1 cellular context compared by ENCODE assay signal in the genomic region with DNA sequence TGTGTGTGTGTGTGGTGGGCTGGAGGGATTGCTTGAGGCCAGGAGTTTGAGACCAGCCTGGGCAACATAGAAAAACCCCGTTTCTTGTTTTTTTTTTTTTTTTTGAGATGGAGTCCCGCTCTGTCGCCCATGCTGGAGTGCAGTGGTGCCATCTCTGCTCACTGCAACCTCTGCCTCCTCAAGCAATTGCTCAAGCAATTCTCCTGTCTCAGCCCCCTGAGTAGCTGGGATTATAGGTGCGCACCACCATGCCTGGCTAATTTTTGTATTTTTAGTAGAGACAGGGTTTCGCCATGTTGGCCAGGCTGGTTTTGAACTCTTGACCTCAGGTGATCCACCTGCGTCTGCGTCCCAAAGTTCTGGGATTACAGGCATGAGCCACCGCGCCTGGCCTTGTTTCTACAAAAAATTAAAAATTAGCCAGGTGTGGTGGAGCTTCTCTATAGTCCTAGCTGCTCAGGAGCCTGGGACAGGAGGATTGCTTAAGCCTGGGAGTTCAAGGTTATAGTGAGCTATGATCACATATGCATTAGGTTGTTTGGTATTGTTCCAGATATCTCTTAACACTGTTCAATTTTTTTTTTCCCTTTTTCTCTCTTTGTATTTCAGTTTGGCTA.
TF ChIP-seq lines count a peak whose summit lies in the region.
"Not testable (repeated sequence)": the region's sequence is repeated elsewhere in the genome, so short reads cannot be mapped to it uniquely, and the experiment has no call there.

No MANE protein-coding gene starts in this region.

TF ChIP-seq in HepG2, 621 proteins besides CTCF, POLR2A, EP300 and RAD21 (continued from another document):
- TF ChIP-seq HNF4G (IDR thresholded peaks at IDR 0.05; ENCODE audit: borderline replicate concordance, low read depth, low read length) (peak; percentile 31; the same call in 1 of the 2 replicates), MXD4 (CRISPR knock-in tag; IDR thresholded peaks at IDR 0.05) (0 out of 2 replicates have a peak, but pooled peaks have one; percentile 29), YEATS4 (CRISPR knock-in tag; IDR thresholded peaks at IDR 0.05; ENCODE audit: borderline replicate concordance) (0 out of 2 replicates have a peak, but pooled peaks have one; percentile 24), ZNF543 (CRISPR knock-in tag; IDR thresholded peaks at IDR 0.05) (0 out of 2 replicates have a peak, but pooled peaks have one; percentile 32), CBX1 (IDR thresholded peaks at IDR 0.05; ENCODE audit: low read depth) (peak; percentile 51), NR2F1 (CRISPR knock-in tag; IDR thresholded peaks at IDR 0.05) (peak; percentile 47 to 70; a peak in 3 of 4 replicates), ZNF121 (CRISPR knock-in tag; IDR thresholded peaks at IDR 0.05) (0 out of 2 replicates have a peak, but pooled peaks have one; percentile 15), SP140L (CRISPR knock-in tag; IDR thresholded peaks at IDR 0.05; ENCODE audit: borderline replicate concordance) (peak; percentile 50; the same call in 1 of the 2 replicates), SKI (IDR thresholded peaks at IDR 0.05; ENCODE audit: partially characterized antibody) (peak; percentile 84), ZNF205 (CRISPR knock-in tag; IDR thresholded peaks at IDR 0.05) (peak; percentile 71; the same call in 1 of the 2 replicates), ZFP1 (CRISPR knock-in tag; IDR thresholded peaks at IDR 0.05) (0 out of 2 replicates have a peak, but pooled peaks have one; percentile 66), PITX1 (CRISPR knock-in tag; IDR thresholded peaks at IDR 0.05) (peak; percentile 90), ZMYM3 (CRISPR knock-in tag; IDR thresholded peaks at IDR 0.05) (peak; percentile 82), ISL2 (CRISPR knock-in tag; IDR thresholded peaks at IDR 0.05) (0 out of 2 replicates have a peak, but pooled peaks have one; percentile 41), ZNF747 (CRISPR knock-in tag; IDR thresholded peaks at IDR 0.05; ENCODE audit: borderline replicate concordance) (0 out of 2 replicates have a peak, but pooled peaks have one; percentile 12), ZMYM4 (CRISPR knock-in tag; IDR thresholded peaks at IDR 0.05) (peak; percentile 90), ZNF143 (CRISPR knock-in tag; IDR thresholded peaks at IDR 0.05) (peak; percentile 53; the same call in 1 of the 2 replicates)
- TF ChIP-seq HNF4G (CRISPR knock-in tag; IDR thresholded peaks at IDR 0.05; ENCODE audit: borderline replicate concordance, low read depth) = not testable (repeated sequence)
- TF ChIP-seq, protein P1, sequence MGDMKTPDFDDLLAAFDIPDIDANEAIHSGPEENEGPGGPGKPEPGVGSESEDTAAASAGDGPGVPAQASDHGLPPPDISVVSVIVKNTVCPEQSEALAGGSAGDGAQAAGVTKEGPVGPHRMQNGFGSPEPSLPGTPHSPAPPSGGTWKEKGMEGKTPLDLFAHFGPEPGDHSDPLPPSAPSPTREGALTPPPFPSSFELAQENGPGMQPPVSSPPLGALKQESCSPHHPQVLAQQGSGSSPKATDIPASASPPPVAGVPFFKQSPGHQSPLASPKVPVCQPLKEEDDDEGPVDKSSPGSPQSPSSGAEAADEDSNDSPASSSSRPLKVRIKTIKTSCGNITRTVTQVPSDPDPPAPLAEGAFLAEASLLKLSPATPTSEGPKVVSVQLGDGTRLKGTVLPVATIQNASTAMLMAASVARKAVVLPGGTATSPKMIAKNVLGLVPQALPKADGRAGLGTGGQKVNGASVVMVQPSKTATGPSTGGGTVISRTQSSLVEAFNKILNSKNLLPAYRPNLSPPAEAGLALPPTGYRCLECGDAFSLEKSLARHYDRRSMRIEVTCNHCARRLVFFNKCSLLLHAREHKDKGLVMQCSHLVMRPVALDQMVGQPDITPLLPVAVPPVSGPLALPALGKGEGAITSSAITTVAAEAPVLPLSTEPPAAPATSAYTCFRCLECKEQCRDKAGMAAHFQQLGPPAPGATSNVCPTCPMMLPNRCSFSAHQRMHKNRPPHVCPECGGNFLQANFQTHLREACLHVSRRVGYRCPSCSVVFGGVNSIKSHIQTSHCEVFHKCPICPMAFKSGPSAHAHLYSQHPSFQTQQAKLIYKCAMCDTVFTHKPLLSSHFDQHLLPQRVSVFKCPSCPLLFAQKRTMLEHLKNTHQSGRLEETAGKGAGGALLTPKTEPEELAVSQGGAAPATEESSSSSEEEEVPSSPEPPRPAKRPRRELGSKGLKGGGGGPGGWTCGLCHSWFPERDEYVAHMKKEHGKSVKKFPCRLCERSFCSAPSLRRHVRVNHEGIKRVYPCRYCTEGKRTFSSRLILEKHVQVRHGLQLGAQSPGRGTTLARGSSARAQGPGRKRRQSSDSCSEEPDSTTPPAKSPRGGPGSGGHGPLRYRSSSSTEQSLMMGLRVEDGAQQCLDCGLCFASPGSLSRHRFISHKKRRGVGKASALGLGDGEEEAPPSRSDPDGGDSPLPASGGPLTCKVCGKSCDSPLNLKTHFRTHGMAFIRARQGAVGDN (CRISPR knock-in tag; IDR thresholded peaks at IDR 0.05) = peak; percentile 32; the same call in 1 of the 2 replicates
- TF ChIP-seq, protein P2, sequence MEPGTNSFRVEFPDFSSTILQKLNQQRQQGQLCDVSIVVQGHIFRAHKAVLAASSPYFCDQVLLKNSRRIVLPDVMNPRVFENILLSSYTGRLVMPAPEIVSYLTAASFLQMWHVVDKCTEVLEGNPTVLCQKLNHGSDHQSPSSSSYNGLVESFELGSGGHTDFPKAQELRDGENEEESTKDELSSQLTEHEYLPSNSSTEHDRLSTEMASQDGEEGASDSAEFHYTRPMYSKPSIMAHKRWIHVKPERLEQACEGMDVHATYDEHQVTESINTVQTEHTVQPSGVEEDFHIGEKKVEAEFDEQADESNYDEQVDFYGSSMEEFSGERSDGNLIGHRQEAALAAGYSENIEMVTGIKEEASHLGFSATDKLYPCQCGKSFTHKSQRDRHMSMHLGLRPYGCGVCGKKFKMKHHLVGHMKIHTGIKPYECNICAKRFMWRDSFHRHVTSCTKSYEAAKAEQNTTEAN (CRISPR knock-in tag; conservative IDR thresholded peaks at IDR 0.05) = peak; percentile 63; the same call in 1 of the 2 replicates
- TF ChIP-seq, protein P3, sequence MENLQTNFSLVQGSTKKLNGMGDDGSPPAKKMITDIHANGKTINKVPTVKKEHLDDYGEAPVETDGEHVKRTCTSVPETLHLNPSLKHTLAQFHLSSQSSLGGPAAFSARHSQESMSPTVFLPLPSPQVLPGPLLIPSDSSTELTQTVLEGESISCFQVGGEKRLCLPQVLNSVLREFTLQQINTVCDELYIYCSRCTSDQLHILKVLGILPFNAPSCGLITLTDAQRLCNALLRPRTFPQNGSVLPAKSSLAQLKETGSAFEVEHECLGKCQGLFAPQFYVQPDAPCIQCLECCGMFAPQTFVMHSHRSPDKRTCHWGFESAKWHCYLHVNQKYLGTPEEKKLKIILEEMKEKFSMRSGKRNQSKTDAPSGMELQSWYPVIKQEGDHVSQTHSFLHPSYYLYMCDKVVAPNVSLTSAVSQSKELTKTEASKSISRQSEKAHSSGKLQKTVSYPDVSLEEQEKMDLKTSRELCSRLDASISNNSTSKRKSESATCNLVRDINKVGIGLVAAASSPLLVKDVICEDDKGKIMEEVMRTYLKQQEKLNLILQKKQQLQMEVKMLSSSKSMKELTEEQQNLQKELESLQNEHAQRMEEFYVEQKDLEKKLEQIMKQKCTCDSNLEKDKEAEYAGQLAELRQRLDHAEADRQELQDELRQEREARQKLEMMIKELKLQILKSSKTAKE (CRISPR knock-in tag; IDR thresholded peaks at IDR 0.05; ENCODE audit: borderline replicate concordance) = peak; percentile 62; the same call in 1 of the 2 replicates
- TF ChIP-seq, protein P4, sequence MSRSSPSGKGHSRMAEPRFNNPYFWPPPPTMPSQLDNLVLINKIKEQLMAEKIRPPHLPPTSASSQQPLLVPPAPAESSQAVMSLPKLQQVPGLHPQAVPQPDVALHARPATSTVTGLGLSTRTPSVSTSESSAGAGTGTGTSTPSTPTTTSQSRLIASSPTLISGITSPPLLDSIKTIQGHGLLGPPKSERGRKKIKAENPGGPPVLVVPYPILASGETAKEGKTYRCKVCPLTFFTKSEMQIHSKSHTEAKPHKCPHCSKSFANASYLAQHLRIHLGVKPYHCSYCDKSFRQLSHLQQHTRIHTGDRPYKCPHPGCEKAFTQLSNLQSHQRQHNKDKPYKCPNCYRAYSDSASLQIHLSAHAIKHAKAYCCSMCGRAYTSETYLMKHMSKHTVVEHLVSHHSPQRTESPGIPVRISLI (CRISPR knock-in tag; IDR thresholded peaks at IDR 0.05; ENCODE audit: borderline replicate concordance) = peak; percentile 79
- TF ChIP-seq, protein P5, sequence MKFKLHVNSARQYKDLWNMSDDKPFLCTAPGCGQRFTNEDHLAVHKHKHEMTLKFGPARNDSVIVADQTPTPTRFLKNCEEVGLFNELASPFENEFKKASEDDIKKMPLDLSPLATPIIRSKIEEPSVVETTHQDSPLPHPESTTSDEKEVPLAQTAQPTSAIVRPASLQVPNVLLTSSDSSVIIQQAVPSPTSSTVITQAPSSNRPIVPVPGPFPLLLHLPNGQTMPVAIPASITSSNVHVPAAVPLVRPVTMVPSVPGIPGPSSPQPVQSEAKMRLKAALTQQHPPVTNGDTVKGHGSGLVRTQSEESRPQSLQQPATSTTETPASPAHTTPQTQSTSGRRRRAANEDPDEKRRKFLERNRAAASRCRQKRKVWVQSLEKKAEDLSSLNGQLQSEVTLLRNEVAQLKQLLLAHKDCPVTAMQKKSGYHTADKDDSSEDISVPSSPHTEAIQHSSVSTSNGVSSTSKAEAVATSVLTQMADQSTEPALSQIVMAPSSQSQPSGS (CRISPR knock-in tag; IDR thresholded peaks at IDR 0.05) = peak; percentile 65
- TF ChIP-seq, protein P6, sequence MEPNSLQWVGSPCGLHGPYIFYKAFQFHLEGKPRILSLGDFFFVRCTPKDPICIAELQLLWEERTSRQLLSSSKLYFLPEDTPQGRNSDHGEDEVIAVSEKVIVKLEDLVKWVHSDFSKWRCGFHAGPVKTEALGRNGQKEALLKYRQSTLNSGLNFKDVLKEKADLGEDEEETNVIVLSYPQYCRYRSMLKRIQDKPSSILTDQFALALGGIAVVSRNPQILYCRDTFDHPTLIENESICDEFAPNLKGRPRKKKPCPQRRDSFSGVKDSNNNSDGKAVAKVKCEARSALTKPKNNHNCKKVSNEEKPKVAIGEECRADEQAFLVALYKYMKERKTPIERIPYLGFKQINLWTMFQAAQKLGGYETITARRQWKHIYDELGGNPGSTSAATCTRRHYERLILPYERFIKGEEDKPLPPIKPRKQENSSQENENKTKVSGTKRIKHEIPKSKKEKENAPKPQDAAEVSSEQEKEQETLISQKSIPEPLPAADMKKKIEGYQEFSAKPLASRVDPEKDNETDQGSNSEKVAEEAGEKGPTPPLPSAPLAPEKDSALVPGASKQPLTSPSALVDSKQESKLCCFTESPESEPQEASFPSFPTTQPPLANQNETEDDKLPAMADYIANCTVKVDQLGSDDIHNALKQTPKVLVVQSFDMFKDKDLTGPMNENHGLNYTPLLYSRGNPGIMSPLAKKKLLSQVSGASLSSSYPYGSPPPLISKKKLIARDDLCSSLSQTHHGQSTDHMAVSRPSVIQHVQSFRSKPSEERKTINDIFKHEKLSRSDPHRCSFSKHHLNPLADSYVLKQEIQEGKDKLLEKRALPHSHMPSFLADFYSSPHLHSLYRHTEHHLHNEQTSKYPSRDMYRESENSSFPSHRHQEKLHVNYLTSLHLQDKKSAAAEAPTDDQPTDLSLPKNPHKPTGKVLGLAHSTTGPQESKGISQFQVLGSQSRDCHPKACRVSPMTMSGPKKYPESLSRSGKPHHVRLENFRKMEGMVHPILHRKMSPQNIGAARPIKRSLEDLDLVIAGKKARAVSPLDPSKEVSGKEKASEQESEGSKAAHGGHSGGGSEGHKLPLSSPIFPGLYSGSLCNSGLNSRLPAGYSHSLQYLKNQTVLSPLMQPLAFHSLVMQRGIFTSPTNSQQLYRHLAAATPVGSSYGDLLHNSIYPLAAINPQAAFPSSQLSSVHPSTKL (CRISPR knock-in tag; IDR thresholded peaks at IDR 0.05) = peak; percentile 95
